13 cellular contexts compared by ENCODE assay signal in genomic region chrX:45788941-45789348, GRCh38.
A peak's percentile ranks its signal among the peaks of the same experiment; 100 is the strongest.
DNase-seq lines count a peak whose midpoint lies in the region; ATAC-seq, FAIRE-seq and TF ChIP-seq lines count a peak whose summit lies in the region.
"Had no signal": no experiment of that assay in that cellular context is flagged by ENCODE, and none has a peak within 500 bp of the region (broad histone marks: within the 10 kb centered on the region; RNA-seq: fewer than 3 reads in every experiment).

No MANE protein-coding gene starts in this region.

- H3K36me3 ChIP-seq in brain microvascular endothelial cell (replicated peaks) = no peaks in the 10 kb centered on the region

- no peak for ATAC-seq in activated naive CD4-positive, alpha-beta T cell treated with anti-CD3 and anti-CD28 coated beads, Interleukin-2, amount 50 U/mL, for 72 hours
- ATAC-seq in activated T-cell treated with anti-CD3 and anti-CD28 coated beads, Interleukin-2, amount 50 U/mL, for 4 hours = no peak

- POLR2A ChIA-PET in MCF 10A (lab: Yijun Ruan, JAX) = interaction anchor here (0.8 to 3.2 kb wide), 7 partner anchors 11 to 36 kb away, joined by 3 to 32 read pairs (median 9); no protein-coding TSS in a partner anchor

- H3K36me3 Mint-ChIP-seq in activated naive CD4-positive, alpha-beta T cell treated with anti-CD3 and anti-CD28 coated beads for 36 hours (ENCODE audit: low read depth) = peaks cover 37% of the 10 kb centered on the region
- H3K36me3 Mint-ChIP-seq in activated naive CD4-positive, alpha-beta T cell treated with anti-CD3 and anti-CD28 coated beads, Interleukin-2, amount 50 U/mL, for 72 hours = peaks cover 14 to 43% of the 10 kb centered on the region in 2 donors
- peaks cover 20% of the 10 kb centered on the region for H3K36me3 Mint-ChIP-seq in MCF 10A (ENCODE audit: insufficient read depth, unreplicated experiment)
- peaks cover 22% of the 10 kb centered on the region for H3K36me3 Mint-ChIP-seq in type B pancreatic cell
- H3K36me3 Mint-ChIP-seq in activated T-cell treated with anti-CD3 and anti-CD28 coated beads, Interleukin-2, amount 50 U/mL, for 4 hours (ENCODE audit: insufficient read depth) = peaks cover 34% of the 10 kb centered on the region

- DNase-seq in activated naive CD4-positive, alpha-beta T cell treated with anti-CD3 and anti-CD28 coated beads for 36 hours = no peak
- DNase-seq in activated naive CD4-positive, alpha-beta T cell treated with anti-CD3 and anti-CD28 coated beads, Interleukin-2, amount 50 U/mL, for 72 hours (ENCODE audit: low spot score in 2 of 2) = no peak
- no peak for DNase-seq in MCF 10A (ENCODE audit: unreplicated experiment)
- peak; percentile 35 for DNase-seq in iris pigment epithelial cell (ENCODE audit: low read depth)
- DNase-seq in type B pancreatic cell (ENCODE audit: extremely low spot score, unreplicated experiment) = no peak
- DNase-seq in brain microvascular endothelial cell = no peak
- DNase-seq in D721Med (ENCODE audit: insufficient read length, low spot score) = no peak
- no peak for DNase-seq in activated T-cell treated with anti-CD3 and anti-CD28 coated beads, Interleukin-2, amount 50 U/mL, for 4 hours
- DNase-seq: activated CD4-positive, alpha-beta T cell treated with anti-CD3 and anti-CD28 coated beads, Interleukin-2, amount 50 U/mL, for 4 hours; NCI-H1436; RPMI8226; stimulated activated naive CD4-positive, alpha-beta T cell treated with Interleukin-2 at 50 U/mL for 16 hours had no signal

- no TSS peak for BruUV-seq in MCF 10A (replicated peaks; lab: Mats Ljungman, UMichigan)

- in situ Hi-C loops in brain microvascular endothelial cell (cut with HindIII; ENCODE audit: low pct_ligation_motif_present, low sequenced_read_pairs) = no loop called here

- no peak overlapping the region for H3K27ac ChIP-seq in brain microvascular endothelial cell

- TF ChIP-seq CTCF in MCF 10A (IDR thresholded peaks at IDR 0.05; ENCODE audit: unreplicated experiment) = no peak
- no peak for TF ChIP-seq CTCF in type B pancreatic cell (conservative IDR thresholded peaks at IDR 0.05)
- TF ChIP-seq CTCF in brain microvascular endothelial cell (IDR thresholded peaks at IDR 0.05; ENCODE audit: low read depth, low read length, missing control alignments) = no peak
- no peak for TF ChIP-seq CTCF in D721Med (IDR thresholded peaks at IDR 0.05; ENCODE audit: insufficient read depth, missing control alignments)

- no peaks in the 10 kb centered on the region for H3K27me3 Mint-ChIP-seq in activated naive CD4-positive, alpha-beta T cell treated with anti-CD3 and anti-CD28 coated beads for 36 hours (ENCODE audit: low read depth)
- H3K27me3 Mint-ChIP-seq in MCF 10A (ENCODE audit: insufficient read depth, unreplicated experiment) (peaks cover 75% of the 10 kb centered on the region), type B pancreatic cell (no peaks in the 10 kb centered on the region)
- H3K27me3 Mint-ChIP-seq in activated T-cell treated with anti-CD3 and anti-CD28 coated beads, Interleukin-2, amount 50 U/mL, for 4 hours (ENCODE audit: low read depth) = no peaks in the 10 kb centered on the region
- H3K27me3 Mint-ChIP-seq: B cell had no signal

- no peak for FAIRE-seq in D721Med (lab: Jason Lieb, UNC)

- H3K4me3 Mint-ChIP-seq in activated naive CD4-positive, alpha-beta T cell treated with anti-CD3 and anti-CD28 coated beads for 36 hours = peak overlapping the region; percentile 19
- H3K4me3 Mint-ChIP-seq in MCF 10A (ENCODE audit: unreplicated experiment) (peak overlapping the region; percentile 68), type B pancreatic cell (no peak overlapping the region)
- H3K4me3 Mint-ChIP-seq in activated T-cell treated with anti-CD3 and anti-CD28 coated beads, Interleukin-2, amount 50 U/mL, for 4 hours = no peak overlapping the region
- H3K4me3 Mint-ChIP-seq: B cell had no signal

- peaks cover 55% of the 10 kb centered on the region for H3K4me1 Mint-ChIP-seq in activated naive CD4-positive, alpha-beta T cell treated with anti-CD3 and anti-CD28 coated beads for 36 hours (ENCODE audit: low read depth)
- H3K4me1 Mint-ChIP-seq in MCF 10A (ENCODE audit: insufficient read depth, unreplicated experiment) = peaks cover 18% of the 10 kb centered on the region
- H3K4me1 Mint-ChIP-seq in type B pancreatic cell (ENCODE audit: unreplicated experiment) = no peaks in the 10 kb centered on the region
- peaks cover 42% of the 10 kb centered on the region for H3K4me1 Mint-ChIP-seq in activated T-cell treated with anti-CD3 and anti-CD28 coated beads, Interleukin-2, amount 50 U/mL, for 4 hours (ENCODE audit: low read depth)

- CTCF ChIA-PET in activated naive CD4-positive, alpha-beta T cell treated with anti-CD3 and anti-CD28 coated beads for 36 hours (lab: Charles Lee) = no interaction called here
- CTCF ChIA-PET in MCF 10A (lab: Yijun Ruan, JAX) = interaction anchor here (1.3 kb wide), 1 partner anchor 13 kb away, joined by 6 read pairs; no protein-coding TSS in a partner anchor

- intact Hi-C loops in activated naive CD4-positive, alpha-beta T cell treated with anti-CD3 and anti-CD28 coated beads for 36 hours (cut with micrococcal nuclease) = no loop called here
- intact Hi-C loops in MCF 10A (cut with micrococcal nuclease) = no loop called here

- H3K4me3 ChIP-seq in brain microvascular endothelial cell (ENCODE audit: low read depth, low read length) = no peak overlapping the region

- no peaks in the 10 kb centered on the region for H3K9me3 Mint-ChIP-seq in activated naive CD4-positive, alpha-beta T cell treated with anti-CD3 and anti-CD28 coated beads for 36 hours
- peaks cover 0 to 6% of the 10 kb centered on the region in 2 donors for H3K9me3 Mint-ChIP-seq in activated naive CD4-positive, alpha-beta T cell treated with anti-CD3 and anti-CD28 coated beads, Interleukin-2, amount 50 U/mL, for 72 hours
- peaks cover 16% of the 10 kb centered on the region for H3K9me3 Mint-ChIP-seq in MCF 10A (ENCODE audit: unreplicated experiment)
- H3K9me3 Mint-ChIP-seq in type B pancreatic cell = peaks cover 3% of the 10 kb centered on the region
- H3K9me3 Mint-ChIP-seq in activated T-cell treated with anti-CD3 and anti-CD28 coated beads, Interleukin-2, amount 50 U/mL, for 4 hours = no peaks in the 10 kb centered on the region

- peak overlapping the region; percentile 50 for H3K27ac Mint-ChIP-seq in activated naive CD4-positive, alpha-beta T cell treated with anti-CD3 and anti-CD28 coated beads for 36 hours
- peak overlapping the region in 1 of 2 donors; percentile 91 for H3K27ac Mint-ChIP-seq in activated naive CD4-positive, alpha-beta T cell treated with anti-CD3 and anti-CD28 coated beads, Interleukin-2, amount 50 U/mL, for 72 hours
- peak overlapping the region; percentile 95 for H3K27ac Mint-ChIP-seq in MCF 10A (ENCODE audit: low read depth, unreplicated experiment)
- H3K27ac Mint-ChIP-seq in type B pancreatic cell = peak overlapping the region; percentile 60
- H3K27ac Mint-ChIP-seq: B cell had no signal

- H3K27me3 ChIP-seq in brain microvascular endothelial cell (replicated peaks) = no peaks in the 10 kb centered on the region

Comparison
In these comparisons a context has a peak if more than half of its experiments do, and no peak if none do; other contexts are left out.
1. H3K4me3 Mint-ChIP-seq: peak in activated naive CD4-positive, alpha-beta T cell treated with anti-CD3 and anti-CD28 coated beads for 36 hours (single experiment) and MCF 10A (single experiment); none in type B pancreatic cell (single experiment) and activated T-cell treated with anti-CD3 and anti-CD28 coated beads, Interleukin-2, amount 50 U/mL, for 4 hours (single experiment).